In genomic region chr10:102743588-102744373, GRCh38 we compare ENCODE assay signal across 8 cellular contexts. TPM values are rescaled to one million over a fixed set of nuclear protein-coding genes. Genes with fewer than 3 reads are reported as not detected.
DNase-seq lines count a peak whose midpoint lies in the region; ATAC-seq, FAIRE-seq and TF ChIP-seq lines count a peak whose summit lies in the region.

Gene WBP1L, plus strand, starts transcription at chr10:102743948. Its CDS starts 106 bp downstream, at chr10:102744054.

- H3K27ac ChIP-seq in adrenal gland (peak within 1 kb of the TSS; percentile 27 to 96 (median 84)), heart left ventricle (peak within 1 kb of the TSS; percentile 70 to 95 (median 91))

- TF ChIP-seq CTCF in adrenal gland (IDR thresholded peaks at IDR 0.05) = peak in 1 of 6 experiments; percentile 26
- no peak for TF ChIP-seq CTCF in heart left ventricle (IDR thresholded peaks at IDR 0.05)
- TF ChIP-seq CTCF in type B pancreatic cell (conservative IDR thresholded peaks at IDR 0.05) = no peak

- intact Hi-C loops in adrenal gland (cut with DNase I) = no loop called here
- intact Hi-C loops in heart left ventricle (cut with DNase I) = loop anchor here in 7 of 10 donors (5.0 to 10.0 kb wide), 6 partner anchors 34 to 84 kb away; no protein-coding TSS in a partner anchor

- no peaks in the 10 kb centered on the region for H3K9me3 ChIP-seq in adrenal gland (replicated peaks in 1 of 3)
- H3K9me3 ChIP-seq in heart left ventricle = no peaks in the 10 kb centered on the region

- H3K4me1 Mint-ChIP-seq in type B pancreatic cell (ENCODE audit: unreplicated experiment) = peaks cover 26% of the 10 kb centered on the region

- H3K36me3 Mint-ChIP-seq in type B pancreatic cell = peaks cover 9% of the 10 kb centered on the region

- DNase-seq in GM12892 (ENCODE audit: insufficient read length) (peak; percentile 86), NCI-H146 (lab: John Stamatoyannopoulos, UW) (peak; percentile 99), T-helper 1 cell (peak; percentile 88 to 98 (median 92)), adrenal gland (peak; percentile 96 to 99 (median 99)), heart left ventricle (peak; percentile 95 to 97 (median 97)), pons (ENCODE audit: low spot score) (peak; percentile 100), type B pancreatic cell (ENCODE audit: extremely low spot score, unreplicated experiment) (peak; percentile 90)

- FAIRE-seq in GM12892 (lab: Jason Lieb, UNC) = peak; percentile 97

- H3K27me3 Mint-ChIP-seq in type B pancreatic cell = no peaks in the 10 kb centered on the region

- peaks cover 6% of the 10 kb centered on the region for H3K9me3 Mint-ChIP-seq in type B pancreatic cell

- H3K36me3 ChIP-seq in adrenal gland (replicated peaks in 1 of 2) (no peaks in the 10 kb centered on the region), heart left ventricle (no peaks in the 10 kb centered on the region)

- peak within 1 kb of the TSS; percentile 36 to 96 (median 87) for H3K4me3 ChIP-seq in adrenal gland
- peak within 1 kb of the TSS; percentile 70 to 100 (median 96) for H3K4me3 ChIP-seq in heart left ventricle

- ATAC-seq in HG02852 (IDR thresholded peaks at IDR 0.05; ENCODE audit: unreplicated experiment) (peak; percentile 95), heart left ventricle (peak; percentile 98 to 99 (median 98))

- peak; percentile 74 for TF ChIP-seq POLR2A in GM12892 (IDR thresholded peaks at IDR 0.05; ENCODE audit: low read depth, low read length)
- TF ChIP-seq POLR2A in adrenal gland (IDR thresholded peaks at IDR 0.05) = peak; percentile 67 to 91
- TF ChIP-seq POLR2A in heart left ventricle (IDR thresholded peaks at IDR 0.05) = peak; percentile 13 to 84

- 0 to 1% (median 0%) methylated on average over 31 to 37 of the region's 37 CpGs for WGBS in adrenal gland, 4 donors
- 0 to 1% (median 1%) methylated on average over 37 of the region's 37 CpGs for WGBS in heart left ventricle, 4 donors

- peaks cover 0 to 32% of the 10 kb centered on the region in 2 donors for H3K4me1 ChIP-seq in adrenal gland (replicated peaks in 1 of 2)
- H3K4me1 ChIP-seq in heart left ventricle = peaks cover 0 to 42% (median 25%) of the 10 kb centered on the region in 12 donors

- H3K27me3 ChIP-seq in adrenal gland (no peaks in the 10 kb centered on the region), heart left ventricle (no peaks in the 10 kb centered on the region)

- H3K4me3 Mint-ChIP-seq in type B pancreatic cell = peak within 1 kb of the TSS; percentile 93

- H3K27ac Mint-ChIP-seq in type B pancreatic cell = peak within 1 kb of the TSS; percentile 89

RNA-seq across cellular contexts. Expression of gene WBP1L, which starts in this region (rescaled TPM):
- polyA plus RNA-seq in GM12892 (2012; ENCODE audit: missing spikeins) = 9.7 TPM
- 100 to 1,000 TPM in 7 of 8 donors, 10 to 100 TPM in 1; 77.4 to 231 (median 120) TPM for total RNA-seq in adrenal gland
- polyA plus RNA-seq in adrenal gland = 10 to 100 TPM; 38.5 to 48.5 (median 46.7) TPM
- 10 to 100 TPM; 18.5 to 75.1 (median 27.6) TPM for total RNA-seq in heart left ventricle
- 10 to 100 TPM; 10.7 to 28.5 TPM for polyA plus RNA-seq in heart left ventricle
- 40.3 and 80.4 TPM in 2 replicates for total RNA-seq in type B pancreatic cell (ENCODE audit: low replicate concordance)

Comparison
In these comparisons a context has a peak if more than half of its experiments do, and no peak if none do; other contexts are left out.
1. Peak in every context shown above with its lines: DNase-seq, ATAC-seq, H3K4me3 ChIP-seq and H3K27ac ChIP-seq.
2. intact Hi-C loops: an anchor here in heart left ventricle (5.0 to 10.0 kb wide); none called in adrenal gland.